Comparison of ENCODE assay signal across 9 cellular contexts in genomic region chr1:154352581-154353459, GRCh38. TPM values are rescaled to one million over a fixed set of nuclear protein-coding genes. Genes with fewer than 3 reads are reported as not detected.
DNase-seq lines count a peak whose midpoint lies in the region; ATAC-seq lines count a peak whose summit lies in the region.
"Had no signal": no experiment of that assay in that cellular context is flagged by ENCODE, and none has a peak within 500 bp of the region (broad histone marks: within the 10 kb centered on the region; RNA-seq: fewer than 3 reads in every experiment).

No MANE protein-coding gene starts in this region.

- H3K9ac ChIP-seq in neuronal stem cell (ENCODE audit: low read depth, low read length, poor library complexity): peak overlapping the region; percentile 75

- peak overlapping the region; percentile 85 to 95 for H3K27ac Mint-ChIP-seq in activated naive CD4-positive, alpha-beta T cell treated with anti-CD3 and anti-CD28 coated beads, Interleukin-2, amount 50 U/mL, for 72 hours

- no peak overlapping the region for H2BK120ac ChIP-seq in neuronal stem cell (ENCODE audit: low read depth, low read length)

- peaks cover 11 to 19% of the 10 kb centered on the region in 2 donors for H3K4me1 ChIP-seq in neuronal stem cell (ENCODE audit: control insufficient read depth in 2 of 2, insufficient read depth in 1 of 2, low read depth in 1 of 2, low read length in 2 of 2)

- DNase-seq in Right ventricle myocardium inferior (ENCODE audit: missing footprints) (no peak), cardiac septum (ENCODE audit: low spot score) (no peak), NOMO-1 treated with dmso at 0.1 percent for 144 hours (lab: John Stamatoyannopoulos, UW; ENCODE audit: unreplicated experiment) (peak; percentile 18), glomerular visceral epithelial cell (ENCODE audit: extremely low spot score) (peak; percentile 61), neuronal stem cell (ENCODE audit: low spot score) (peak; percentile 18), NK-92 (lab: John Stamatoyannopoulos, UW; ENCODE audit: unreplicated experiment) (no peak), HuH-7.5 (ENCODE audit: low spot score) (no peak)
- DNase-seq in activated naive CD4-positive, alpha-beta T cell treated with anti-CD3 and anti-CD28 coated beads, Interleukin-2, amount 50 U/mL, for 72 hours (ENCODE audit: low spot score in 2 of 2): peak in 1 of 2 donors; percentile 74

- H3K36me3 ChIP-seq in neuronal stem cell (replicated peaks in 1 of 2; ENCODE audit: control insufficient read depth in 2 of 2, insufficient read depth in 2 of 2, low read length in 2 of 2): peaks cover 16 to 20% of the 10 kb centered on the region in 2 donors

- peak overlapping the region; percentile 42 for H3K14ac ChIP-seq in neuronal stem cell (ENCODE audit: low read length)

- H3K9me3 Mint-ChIP-seq in activated naive CD4-positive, alpha-beta T cell treated with anti-CD3 and anti-CD28 coated beads, Interleukin-2, amount 50 U/mL, for 72 hours: no peaks in the 10 kb centered on the region

- H3K27me3 ChIP-seq in neuronal stem cell (ENCODE audit: control insufficient read depth in 3 of 3, insufficient read depth in 3 of 3, low read depth in 1 of 3, low read length in 3 of 3): peaks cover 0 to 16% (median 0%) of the 10 kb centered on the region in 3 experiments

- intact Hi-C loops in Right ventricle myocardium inferior (cut with DNase I): no loop called here
- intact Hi-C loops in cardiac septum (cut with DNase I): no loop called here

- peaks cover 0 to 10% of the 10 kb centered on the region in 2 donors for H3K36me3 Mint-ChIP-seq in activated naive CD4-positive, alpha-beta T cell treated with anti-CD3 and anti-CD28 coated beads, Interleukin-2, amount 50 U/mL, for 72 hours

- H3K4ac ChIP-seq in neuronal stem cell (ENCODE audit: low read length): no peak overlapping the region

- no peak overlapping the region for H4K8ac ChIP-seq in neuronal stem cell (ENCODE audit: low read depth, low read length)

- H3K4me2 ChIP-seq in neuronal stem cell (ENCODE audit: insufficient read depth, low read length, poor library complexity, severe bottlenecking): peak overlapping the region; percentile 93

- H2AK5ac ChIP-seq in neuronal stem cell (ENCODE audit: low read depth, low read length): no peak overlapping the region

- no peak overlapping the region for H2BK12ac ChIP-seq in neuronal stem cell (ENCODE audit: low read length)

- no peaks in the 10 kb centered on the region for H3K9me3 ChIP-seq in neuronal stem cell (replicated peaks in 1 of 2; ENCODE audit: control insufficient read depth in 2 of 2, insufficient read depth in 1 of 2, low read depth in 1 of 2, low read length in 2 of 2)

- peak overlapping the region; percentile 88 for H2AFZ ChIP-seq in neuronal stem cell (ENCODE audit: low read length)

- H3K23ac ChIP-seq in neuronal stem cell (ENCODE audit: low read depth, low read length, poor library complexity): peak overlapping the region; percentile 29

- no peak overlapping the region for H3K27ac ChIP-seq in neuronal stem cell (replicated peaks; ENCODE audit: low read length)
- H3K27ac ChIP-seq: epithelial cell of prostate had no signal

- H3K4me3 ChIP-seq in neuronal stem cell (ENCODE audit: low read length in 2 of 2): peak overlapping the region; percentile 20 to 76

- H4K91ac ChIP-seq in neuronal stem cell (ENCODE audit: low read depth, low read length, poor library complexity): no peak overlapping the region

- H3K79me1 ChIP-seq in neuronal stem cell (ENCODE audit: low read depth, low read length): no peaks in the 10 kb centered on the region

- peak; percentile 61 for ATAC-seq in Right ventricle myocardium inferior
- ATAC-seq in activated naive CD4-positive, alpha-beta T cell treated with anti-CD3 and anti-CD28 coated beads, Interleukin-2, amount 50 U/mL, for 72 hours: peak; percentile 82 to 83

- peak overlapping the region; percentile 49 for H3K18ac ChIP-seq in neuronal stem cell (ENCODE audit: low read length)

- peak overlapping the region; percentile 14 for H2BK15ac ChIP-seq in neuronal stem cell (ENCODE audit: low read length)

- WGBS in neuronal stem cell (ENCODE audit: extremely low coverage in 2 of 2, insufficient read length in 2 of 2, insufficient replicate concordance in 1 of 2), 2 donors: no CpG with 5 or more reads among the region's 41 CpGs

- H2BK5ac ChIP-seq in neuronal stem cell (ENCODE audit: low read length): no peak overlapping the region

RNA-seq across cellular contexts. Expression of gene ATP8B2, which starts 27.5 kb away (rescaled TPM):
- 12.8 TPM for total RNA-seq in Right ventricle myocardium inferior
- 22.5 TPM for total RNA-seq in cardiac septum
- total RNA-seq in activated naive CD4-positive, alpha-beta T cell treated with anti-CD3 and anti-CD28 coated beads, Interleukin-2, amount 50 U/mL, for 72 hours: 10 to 100 TPM; 48.0 to 56.1 TPM
- polyA plus RNA-seq in neuronal stem cell (2013, experiment 1 of 2): 23.7 TPM
- 22.1 TPM for polyA plus RNA-seq in neuronal stem cell (2013, experiment 2 of 2)

RNA-seq across cellular contexts. Expression of gene AQP10, which starts 31.9 kb away (rescaled TPM):
- total RNA-seq in Right ventricle myocardium inferior: not detected
- 0.70 TPM for total RNA-seq in cardiac septum
- not detected for total RNA-seq in activated naive CD4-positive, alpha-beta T cell treated with anti-CD3 and anti-CD28 coated beads, Interleukin-2, amount 50 U/mL, for 72 hours
- not detected for polyA plus RNA-seq in neuronal stem cell (2013, experiment 1 of 2)
- not detected for polyA plus RNA-seq in neuronal stem cell (2013, experiment 2 of 2)

RNA-seq across cellular contexts. Expression of gene IL6R, which starts 52.3 kb away (rescaled TPM):
- total RNA-seq in Right ventricle myocardium inferior: 13.1 TPM
- 5.2 TPM for total RNA-seq in cardiac septum
- total RNA-seq in activated naive CD4-positive, alpha-beta T cell treated with anti-CD3 and anti-CD28 coated beads, Interleukin-2, amount 50 U/mL, for 72 hours: 1 to 10 TPM; 6.7 to 8.5 TPM
- polyA plus RNA-seq in neuronal stem cell (2013, experiment 1 of 2): 0.08 TPM
- polyA plus RNA-seq in neuronal stem cell (2013, experiment 2 of 2): 0.10 TPM

Comparison
In these comparisons a context has a peak if more than half of its experiments do, and no peak if none do; other contexts are left out.
1. DNase-seq: peak in NOMO-1 treated with dmso at 0.1 percent for 144 hours (single experiment), glomerular visceral epithelial cell (single experiment) and neuronal stem cell (single experiment); none in Right ventricle myocardium inferior (single experiment), cardiac septum (single experiment), NK-92 (single experiment) and HuH-7.5 (single experiment).